8 cellular contexts compared by ENCODE assay signal in the genomic region with DNA sequence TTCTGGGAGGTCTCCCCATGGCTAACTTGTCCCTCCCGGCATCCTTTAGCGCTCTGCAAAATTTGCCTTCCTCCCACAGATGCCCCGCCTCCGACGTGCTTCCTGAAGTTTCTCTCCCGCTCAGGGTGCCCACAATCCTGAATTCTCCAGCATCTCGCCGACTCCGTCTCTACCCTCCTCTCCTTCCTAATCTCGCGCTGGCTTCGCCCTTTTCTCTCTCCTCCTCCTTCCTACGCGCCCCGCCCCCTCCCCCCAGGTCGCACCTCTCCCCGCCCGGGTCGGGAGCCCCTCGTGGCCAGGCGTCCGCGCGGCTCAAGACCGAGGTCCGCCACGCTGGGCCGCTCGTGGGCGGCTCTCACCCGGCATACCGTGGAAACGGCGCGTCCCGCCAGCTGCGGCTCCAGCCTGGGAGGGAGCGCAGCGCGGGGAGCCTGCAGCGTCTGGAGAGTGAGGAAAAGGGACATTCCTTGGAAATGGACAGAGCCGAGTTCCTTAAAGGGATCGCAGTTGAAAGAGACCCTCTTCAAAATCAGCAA.
DNase-seq lines count a peak whose midpoint lies in the region; ATAC-seq lines count a peak whose summit lies in the region.

No MANE protein-coding gene starts in this region.

- no peaks in the 10 kb centered on the region for H3K4me1 Mint-ChIP-seq in T-helper 1 cell treated with Interleukin-12 subunit alpha and Interleukin-12 subunit beta and Interleukin-4 antibody, amounts not matched to agents 30 μg/mL and 1 μg/mL, for 36 hours (ENCODE audit: low read depth)
- H3K4me1 Mint-ChIP-seq in stimulated activated naive CD8-positive, alpha-beta T cell treated with anti-CD3 and anti-CD28 coated beads, Interleukin-15, amount 100 ng/mL, for 72 hours = peaks cover 38% of the 10 kb centered on the region

- peak overlapping the region; percentile 71 for H3K9ac ChIP-seq in adipocyte (ENCODE audit: low read length)

- H3K27me3 ChIP-seq in adipocyte (replicated peaks; ENCODE audit: control insufficient read depth, insufficient read depth, low read length) = no peaks in the 10 kb centered on the region

- peak overlapping the region; percentile 21 for H3K4me3 Mint-ChIP-seq in T-helper 1 cell treated with Interleukin-12 subunit alpha and Interleukin-12 subunit beta and Interleukin-4 antibody, amounts not matched to agents 30 μg/mL and 1 μg/mL, for 36 hours
- H3K4me3 Mint-ChIP-seq in stimulated activated naive CD8-positive, alpha-beta T cell treated with anti-CD3 and anti-CD28 coated beads, Interleukin-15, amount 100 ng/mL, for 72 hours = peak overlapping the region; percentile 31 to 68

- DNase-seq in T-helper 1 cell (no peak), adipocyte (ENCODE audit: low read depth) (no peak), islet precursor cell (peak; percentile 92), NCI-H2196 treated with DMSO at 0.1 percent for 48 hours (lab: John Stamatoyannopoulos, UW; ENCODE audit: unreplicated experiment) (no peak)
- no peak for DNase-seq in stimulated activated naive CD8-positive, alpha-beta T cell treated with anti-CD3 and anti-CD28 coated beads, Interleukin-15, amount 100 ng/mL, for 72 hours
- no peak for DNase-seq in activated naive CD4-positive, alpha-beta T cell treated with Interleukin-2 at 50 U/mL for 16 hours

- peaks cover 2% of the 10 kb centered on the region for H3K36me3 Mint-ChIP-seq in T-helper 1 cell treated with Interleukin-12 subunit alpha and Interleukin-12 subunit beta and Interleukin-4 antibody, amounts not matched to agents 30 μg/mL and 1 μg/mL, for 36 hours (ENCODE audit: low read depth)

- peak overlapping the region; percentile 59 for H3K27ac Mint-ChIP-seq in T-helper 1 cell treated with Interleukin-12 subunit alpha and Interleukin-12 subunit beta and Interleukin-4 antibody, amounts not matched to agents 30 μg/mL and 1 μg/mL, for 36 hours
- no peak overlapping the region for H3K27ac Mint-ChIP-seq in stimulated activated naive CD8-positive, alpha-beta T cell treated with anti-CD3 and anti-CD28 coated beads, Interleukin-15, amount 100 ng/mL, for 72 hours

- H3K9me3 ChIP-seq in adipocyte (ENCODE audit: control insufficient read depth, low read length) = no peaks in the 10 kb centered on the region

- no peak for ATAC-seq in stimulated activated naive CD8-positive, alpha-beta T cell treated with anti-CD3 and anti-CD28 coated beads, Interleukin-15, amount 100 ng/mL, for 72 hours
- no peak for ATAC-seq in GM21390 (IDR thresholded peaks at IDR 0.05; ENCODE audit: unreplicated experiment)

- H3K36me3 ChIP-seq in adipocyte (ENCODE audit: control insufficient read depth, insufficient read depth, low read length, severe bottlenecking) = no peaks in the 10 kb centered on the region

- peaks cover 33% of the 10 kb centered on the region for H3K4me1 ChIP-seq in adipocyte (ENCODE audit: control insufficient read depth, insufficient read depth, low read length)

- peak overlapping the region; percentile 85 for H3K4me3 ChIP-seq in adipocyte (ENCODE audit: low read length)

- H3K9me3 Mint-ChIP-seq in T-helper 1 cell treated with Interleukin-12 subunit alpha and Interleukin-12 subunit beta and Interleukin-4 antibody, amounts not matched to agents 30 μg/mL and 1 μg/mL, for 36 hours = no peaks in the 10 kb centered on the region
- H3K9me3 Mint-ChIP-seq in stimulated activated naive CD8-positive, alpha-beta T cell treated with anti-CD3 and anti-CD28 coated beads, Interleukin-15, amount 100 ng/mL, for 72 hours = no peaks in the 10 kb centered on the region

- H3K27me3 Mint-ChIP-seq in T-helper 1 cell treated with Interleukin-12 subunit alpha and Interleukin-12 subunit beta and Interleukin-4 antibody, amounts not matched to agents 30 μg/mL and 1 μg/mL, for 36 hours (ENCODE audit: low read depth) = peaks cover 57% of the 10 kb centered on the region
- peaks cover 89% of the 10 kb centered on the region for H3K27me3 Mint-ChIP-seq in stimulated activated naive CD8-positive, alpha-beta T cell treated with anti-CD3 and anti-CD28 coated beads, Interleukin-15, amount 100 ng/mL, for 72 hours
